1 cellular context compared by ENCODE assay signal in genomic region chr7:28725045-28725630, GRCh38.
TF ChIP-seq lines count a peak whose summit lies in the region.

No MANE protein-coding gene starts in this region.

TF ChIP-seq in H1, 55 proteins besides CTCF, POLR2A, EP300 and RAD21:
- TF ChIP-seq JUND (IDR thresholded peaks at IDR 0.05; ENCODE audit: low read length) = no peak
- TF ChIP-seq TAF1 (IDR thresholded peaks at IDR 0.05; ENCODE audit: low read depth, low read length) = no peak
